Comparison of ENCODE assay signal across 1 cellular context in genomic region chr5:174292348-174292747, GRCh38.
A peak's percentile ranks its signal among the peaks of the same experiment; 100 is the strongest.
TF ChIP-seq lines count a peak whose summit lies in the region.

No MANE protein-coding gene starts in this region.

TF ChIP-seq in K562, 482 proteins besides CTCF, POLR2A, EP300 and RAD21 (continued from another document and continues in another):
- TF ChIP-seq MNT (conservative IDR thresholded peaks at IDR 0.05): no peak
- no peak for TF ChIP-seq PHF8 (IDR thresholded peaks at IDR 0.05; ENCODE audit: borderline replicate concordance, low read length)
- no peak for TF ChIP-seq SMARCA5 (IDR thresholded peaks at IDR 0.05)
- TF ChIP-seq SMAD3 (CRISPR knock-in tag; conservative IDR thresholded peaks at IDR 0.05): no peak
- TF ChIP-seq, protein P1, sequence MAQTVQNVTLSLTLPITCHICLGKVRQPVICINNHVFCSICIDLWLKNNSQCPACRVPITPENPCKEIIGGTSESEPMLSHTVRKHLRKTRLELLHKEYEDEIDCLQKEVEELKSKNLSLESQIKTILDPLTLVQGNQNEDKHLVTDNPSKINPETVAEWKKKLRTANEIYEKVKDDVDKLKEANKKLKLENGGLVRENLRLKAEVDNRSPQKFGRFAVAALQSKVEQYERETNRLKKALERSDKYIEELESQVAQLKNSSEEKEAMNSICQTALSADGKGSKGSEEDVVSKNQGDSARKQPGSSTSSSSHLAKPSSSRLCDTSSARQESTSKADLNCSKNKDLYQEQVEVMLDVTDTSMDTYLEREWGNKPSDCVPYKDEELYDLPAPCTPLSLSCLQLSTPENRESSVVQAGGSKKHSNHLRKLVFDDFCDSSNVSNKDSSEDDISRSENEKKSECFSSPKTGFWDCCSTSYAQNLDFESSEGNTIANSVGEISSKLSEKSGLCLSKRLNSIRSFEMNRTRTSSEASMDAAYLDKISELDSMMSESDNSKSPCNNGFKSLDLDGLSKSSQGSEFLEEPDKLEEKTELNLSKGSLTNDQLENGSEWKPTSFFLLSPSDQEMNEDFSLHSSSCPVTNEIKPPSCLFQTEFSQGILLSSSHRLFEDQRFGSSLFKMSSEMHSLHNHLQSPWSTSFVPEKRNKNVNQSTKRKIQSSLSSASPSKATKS (CRISPR knock-in tag; IDR thresholded peaks at IDR 0.05): no peak
- TF ChIP-seq NCOA1 (IDR thresholded peaks at IDR 0.05; ENCODE audit: low read depth): peak; percentile 40; the same call in 1 of the 2 replicates
- peak; percentile 68 for TF ChIP-seq GABPA (tag; conservative IDR thresholded peaks at IDR 0.05; ENCODE audit: low read depth)
- no peak for TF ChIP-seq POLR2AphosphoS2 (IDR thresholded peaks at IDR 0.05; ENCODE audit: low read length)
- TF ChIP-seq HLTF (IDR thresholded peaks at IDR 0.05): no peak
- no peak for TF ChIP-seq SREBF2 (CRISPR knock-in tag; IDR thresholded peaks at IDR 0.05)
- TF ChIP-seq GTF2F1 (IDR thresholded peaks at IDR 0.05; ENCODE audit: low read depth, low read length): no peak
- TF ChIP-seq RHOXF2B (CRISPR knock-in tag; conservative IDR thresholded peaks at IDR 0.05): no peak
- no peak for TF ChIP-seq NR2C2 (CRISPR knock-in tag; IDR thresholded peaks at IDR 0.05)
- TF ChIP-seq NR2C2 (tag; IDR thresholded peaks at IDR 0.05): 0 out of 2 replicates have a peak, but pooled peaks have one; percentile 13
- no peak for TF ChIP-seq FOXK2 (conservative IDR thresholded peaks at IDR 0.05 in 1 of 2, IDR thresholded peaks at IDR 0.05 in 1 of 2; ENCODE audit: low read depth in 2 of 2)
- no peak for TF ChIP-seq JUND (IDR thresholded peaks at IDR 0.05; ENCODE audit: borderline replicate concordance, low read depth, low read length)
- no peak for TF ChIP-seq JUND (tag; IDR thresholded peaks at IDR 0.05; ENCODE audit: borderline replicate concordance, low read depth, low read length)
- TF ChIP-seq ZNF695 (CRISPR knock-in tag; IDR thresholded peaks at IDR 0.05): no peak
- TF ChIP-seq, protein P2, sequence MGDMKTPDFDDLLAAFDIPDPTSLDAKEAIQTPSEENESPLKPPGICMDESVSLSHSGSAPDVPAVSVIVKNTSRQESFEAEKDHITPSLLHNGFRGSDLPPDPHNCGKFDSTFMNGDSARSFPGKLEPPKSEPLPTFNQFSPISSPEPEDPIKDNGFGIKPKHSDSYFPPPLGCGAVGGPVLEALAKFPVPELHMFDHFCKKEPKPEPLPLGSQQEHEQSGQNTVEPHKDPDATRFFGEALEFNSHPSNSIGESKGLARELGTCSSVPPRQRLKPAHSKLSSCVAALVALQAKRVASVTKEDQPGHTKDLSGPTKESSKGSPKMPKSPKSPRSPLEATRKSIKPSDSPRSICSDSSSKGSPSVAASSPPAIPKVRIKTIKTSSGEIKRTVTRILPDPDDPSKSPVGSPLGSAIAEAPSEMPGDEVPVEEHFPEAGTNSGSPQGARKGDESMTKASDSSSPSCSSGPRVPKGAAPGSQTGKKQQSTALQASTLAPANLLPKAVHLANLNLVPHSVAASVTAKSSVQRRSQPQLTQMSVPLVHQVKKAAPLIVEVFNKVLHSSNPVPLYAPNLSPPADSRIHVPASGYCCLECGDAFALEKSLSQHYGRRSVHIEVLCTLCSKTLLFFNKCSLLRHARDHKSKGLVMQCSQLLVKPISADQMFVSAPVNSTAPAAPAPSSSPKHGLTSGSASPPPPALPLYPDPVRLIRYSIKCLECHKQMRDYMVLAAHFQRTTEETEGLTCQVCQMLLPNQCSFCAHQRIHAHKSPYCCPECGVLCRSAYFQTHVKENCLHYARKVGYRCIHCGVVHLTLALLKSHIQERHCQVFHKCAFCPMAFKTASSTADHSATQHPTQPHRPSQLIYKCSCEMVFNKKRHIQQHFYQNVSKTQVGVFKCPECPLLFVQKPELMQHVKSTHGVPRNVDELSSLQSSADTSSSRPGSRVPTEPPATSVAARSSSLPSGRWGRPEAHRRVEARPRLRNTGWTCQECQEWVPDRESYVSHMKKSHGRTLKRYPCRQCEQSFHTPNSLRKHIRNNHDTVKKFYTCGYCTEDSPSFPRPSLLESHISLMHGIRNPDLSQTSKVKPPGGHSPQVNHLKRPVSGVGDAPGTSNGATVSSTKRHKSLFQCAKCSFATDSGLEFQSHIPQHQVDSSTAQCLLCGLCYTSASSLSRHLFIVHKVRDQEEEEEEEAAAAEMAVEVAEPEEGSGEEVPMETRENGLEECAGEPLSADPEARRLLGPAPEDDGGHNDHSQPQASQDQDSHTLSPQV (IDR thresholded peaks at IDR 0.05): no peak
- no peak for TF ChIP-seq KLF1 (tag; IDR thresholded peaks at IDR 0.05)
- no peak for TF ChIP-seq NR2C1 (IDR thresholded peaks at IDR 0.05)
- 0 out of 2 replicates have a peak, but pooled peaks have one; percentile 12 for TF ChIP-seq NR2C1 (tag; IDR thresholded peaks at IDR 0.05)
- TF ChIP-seq RBM15 (IDR thresholded peaks at IDR 0.05; ENCODE audit: insufficient read depth, low read length): no peak
- no peak for TF ChIP-seq ESRRA (IDR thresholded peaks at IDR 0.05; ENCODE audit: borderline replicate concordance, low read depth)
- TF ChIP-seq FOXO4 (CRISPR knock-in tag; IDR thresholded peaks at IDR 0.05): no peak
- peak in 1 of 2 experiments; percentile 41; a peak in 1 of 4 replicates for TF ChIP-seq TRIM24 (IDR thresholded peaks at IDR 0.05)
- no peak for TF ChIP-seq GATAD2A (IDR thresholded peaks at IDR 0.05)
- no peak for TF ChIP-seq BCOR (IDR thresholded peaks at IDR 0.05)
- TF ChIP-seq, protein P3, sequence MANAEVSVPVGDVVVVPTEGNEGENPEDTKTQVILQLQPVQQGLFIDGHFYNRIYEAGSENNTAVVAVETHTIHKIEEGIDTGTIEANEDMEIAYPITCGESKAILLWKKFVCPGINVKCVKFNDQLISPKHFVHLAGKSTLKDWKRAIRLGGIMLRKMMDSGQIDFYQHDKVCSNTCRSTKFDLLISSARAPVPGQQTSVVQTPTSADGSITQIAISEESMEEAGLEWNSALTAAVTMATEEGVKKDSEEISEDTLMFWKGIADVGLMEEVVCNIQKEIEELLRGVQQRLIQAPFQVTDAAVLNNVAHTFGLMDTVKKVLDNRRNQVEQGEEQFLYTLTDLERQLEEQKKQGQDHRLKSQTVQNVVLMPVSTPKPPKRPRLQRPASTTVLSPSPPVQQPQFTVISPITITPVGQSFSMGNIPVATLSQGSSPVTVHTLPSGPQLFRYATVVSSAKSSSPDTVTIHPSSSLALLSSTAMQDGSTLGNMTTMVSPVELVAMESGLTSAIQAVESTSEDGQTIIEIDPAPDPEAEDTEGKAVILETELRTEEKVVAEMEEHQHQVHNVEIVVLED (CRISPR knock-in tag; IDR thresholded peaks at IDR 0.05): no peak
- TF ChIP-seq, protein P4, sequence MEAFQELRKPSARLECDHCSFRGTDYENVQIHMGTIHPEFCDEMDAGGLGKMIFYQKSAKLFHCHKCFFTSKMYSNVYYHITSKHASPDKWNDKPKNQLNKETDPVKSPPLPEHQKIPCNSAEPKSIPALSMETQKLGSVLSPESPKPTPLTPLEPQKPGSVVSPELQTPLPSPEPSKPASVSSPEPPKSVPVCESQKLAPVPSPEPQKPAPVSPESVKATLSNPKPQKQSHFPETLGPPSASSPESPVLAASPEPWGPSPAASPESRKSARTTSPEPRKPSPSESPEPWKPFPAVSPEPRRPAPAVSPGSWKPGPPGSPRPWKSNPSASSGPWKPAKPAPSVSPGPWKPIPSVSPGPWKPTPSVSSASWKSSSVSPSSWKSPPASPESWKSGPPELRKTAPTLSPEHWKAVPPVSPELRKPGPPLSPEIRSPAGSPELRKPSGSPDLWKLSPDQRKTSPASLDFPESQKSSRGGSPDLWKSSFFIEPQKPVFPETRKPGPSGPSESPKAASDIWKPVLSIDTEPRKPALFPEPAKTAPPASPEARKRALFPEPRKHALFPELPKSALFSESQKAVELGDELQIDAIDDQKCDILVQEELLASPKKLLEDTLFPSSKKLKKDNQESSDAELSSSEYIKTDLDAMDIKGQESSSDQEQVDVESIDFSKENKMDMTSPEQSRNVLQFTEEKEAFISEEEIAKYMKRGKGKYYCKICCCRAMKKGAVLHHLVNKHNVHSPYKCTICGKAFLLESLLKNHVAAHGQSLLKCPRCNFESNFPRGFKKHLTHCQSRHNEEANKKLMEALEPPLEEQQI (IDR thresholded peaks at IDR 0.05): no peak
- TF ChIP-seq, protein P5, sequence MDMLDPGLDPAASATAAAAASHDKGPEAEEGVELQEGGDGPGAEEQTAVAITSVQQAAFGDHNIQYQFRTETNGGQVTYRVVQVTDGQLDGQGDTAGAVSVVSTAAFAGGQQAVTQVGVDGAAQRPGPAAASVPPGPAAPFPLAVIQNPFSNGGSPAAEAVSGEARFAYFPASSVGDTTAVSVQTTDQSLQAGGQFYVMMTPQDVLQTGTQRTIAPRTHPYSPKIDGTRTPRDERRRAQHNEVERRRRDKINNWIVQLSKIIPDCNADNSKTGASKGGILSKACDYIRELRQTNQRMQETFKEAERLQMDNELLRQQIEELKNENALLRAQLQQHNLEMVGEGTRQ (CRISPR knock-in tag; IDR thresholded peaks at IDR 0.05): no peak
- no peak for TF ChIP-seq THRAP3 (IDR thresholded peaks at IDR 0.05; ENCODE audit: borderline replicate concordance)
- TF ChIP-seq RCOR1 (IDR thresholded peaks at IDR 0.05; ENCODE audit: borderline replicate concordance in 1 of 2, low read depth in 2 of 2, low read length in 2 of 2): no peak
- no peak for TF ChIP-seq SAP30 (IDR thresholded peaks at IDR 0.05; ENCODE audit: borderline replicate concordance, insufficient read depth, low read depth, low read length, poor library complexity, severe bottlenecking)
- TF ChIP-seq PHB (CRISPR knock-in tag; IDR thresholded peaks at IDR 0.05): no peak
- no peak for TF ChIP-seq CHCHD3 (CRISPR knock-in tag; IDR thresholded peaks at IDR 0.05)
- TF ChIP-seq, protein P6, sequence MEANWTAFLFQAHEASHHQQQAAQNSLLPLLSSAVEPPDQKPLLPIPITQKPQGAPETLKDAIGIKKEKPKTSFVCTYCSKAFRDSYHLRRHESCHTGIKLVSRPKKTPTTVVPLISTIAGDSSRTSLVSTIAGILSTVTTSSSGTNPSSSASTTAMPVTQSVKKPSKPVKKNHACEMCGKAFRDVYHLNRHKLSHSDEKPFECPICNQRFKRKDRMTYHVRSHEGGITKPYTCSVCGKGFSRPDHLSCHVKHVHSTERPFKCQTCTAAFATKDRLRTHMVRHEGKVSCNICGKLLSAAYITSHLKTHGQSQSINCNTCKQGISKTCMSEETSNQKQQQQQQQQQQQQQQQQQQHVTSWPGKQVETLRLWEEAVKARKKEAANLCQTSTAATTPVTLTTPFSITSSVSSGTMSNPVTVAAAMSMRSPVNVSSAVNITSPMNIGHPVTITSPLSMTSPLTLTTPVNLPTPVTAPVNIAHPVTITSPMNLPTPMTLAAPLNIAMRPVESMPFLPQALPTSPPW (CRISPR knock-in tag; IDR thresholded peaks at IDR 0.05): peak; percentile 20; the same call in 1 of the 2 replicates
- no peak for TF ChIP-seq MTA3 (IDR thresholded peaks at IDR 0.05; ENCODE audit: borderline replicate concordance)
- no peak for TF ChIP-seq POLR2AphosphoS5 (IDR thresholded peaks at IDR 0.05; ENCODE audit: control insufficient read depth, insufficient read depth, low read depth, low read length)
- TF ChIP-seq FOXP1 (CRISPR knock-in tag; IDR thresholded peaks at IDR 0.05): no peak
- no peak for TF ChIP-seq NFE2L1 (tag; IDR thresholded peaks at IDR 0.05; ENCODE audit: borderline replicate concordance, low read depth)
- 0 out of 2 replicates have a peak, but pooled peaks have one; percentile 10 for TF ChIP-seq HCFC1 (IDR thresholded peaks at IDR 0.05; ENCODE audit: low read depth, low read length)
- TF ChIP-seq, protein P7, sequence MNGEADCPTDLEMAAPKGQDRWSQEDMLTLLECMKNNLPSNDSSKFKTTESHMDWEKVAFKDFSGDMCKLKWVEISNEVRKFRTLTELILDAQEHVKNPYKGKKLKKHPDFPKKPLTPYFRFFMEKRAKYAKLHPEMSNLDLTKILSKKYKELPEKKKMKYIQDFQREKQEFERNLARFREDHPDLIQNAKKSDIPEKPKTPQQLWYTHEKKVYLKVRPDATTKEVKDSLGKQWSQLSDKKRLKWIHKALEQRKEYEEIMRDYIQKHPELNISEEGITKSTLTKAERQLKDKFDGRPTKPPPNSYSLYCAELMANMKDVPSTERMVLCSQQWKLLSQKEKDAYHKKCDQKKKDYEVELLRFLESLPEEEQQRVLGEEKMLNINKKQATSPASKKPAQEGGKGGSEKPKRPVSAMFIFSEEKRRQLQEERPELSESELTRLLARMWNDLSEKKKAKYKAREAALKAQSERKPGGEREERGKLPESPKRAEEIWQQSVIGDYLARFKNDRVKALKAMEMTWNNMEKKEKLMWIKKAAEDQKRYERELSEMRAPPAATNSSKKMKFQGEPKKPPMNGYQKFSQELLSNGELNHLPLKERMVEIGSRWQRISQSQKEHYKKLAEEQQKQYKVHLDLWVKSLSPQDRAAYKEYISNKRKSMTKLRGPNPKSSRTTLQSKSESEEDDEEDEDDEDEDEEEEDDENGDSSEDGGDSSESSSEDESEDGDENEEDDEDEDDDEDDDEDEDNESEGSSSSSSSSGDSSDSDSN (IDR thresholded peaks at IDR 0.05; ENCODE audit: borderline replicate concordance in 1 of 2, low read depth in 2 of 2, low read length in 2 of 2): no peak
- no peak for TF ChIP-seq ZNF444 (CRISPR knock-in tag; IDR thresholded peaks at IDR 0.05)
- TF ChIP-seq DIDO1 (tag; IDR thresholded peaks at IDR 0.05; ENCODE audit: low read depth): peak; percentile 73
- TF ChIP-seq THAP7 (CRISPR knock-in tag; IDR thresholded peaks at IDR 0.05): no peak
